In the genomic region with DNA sequence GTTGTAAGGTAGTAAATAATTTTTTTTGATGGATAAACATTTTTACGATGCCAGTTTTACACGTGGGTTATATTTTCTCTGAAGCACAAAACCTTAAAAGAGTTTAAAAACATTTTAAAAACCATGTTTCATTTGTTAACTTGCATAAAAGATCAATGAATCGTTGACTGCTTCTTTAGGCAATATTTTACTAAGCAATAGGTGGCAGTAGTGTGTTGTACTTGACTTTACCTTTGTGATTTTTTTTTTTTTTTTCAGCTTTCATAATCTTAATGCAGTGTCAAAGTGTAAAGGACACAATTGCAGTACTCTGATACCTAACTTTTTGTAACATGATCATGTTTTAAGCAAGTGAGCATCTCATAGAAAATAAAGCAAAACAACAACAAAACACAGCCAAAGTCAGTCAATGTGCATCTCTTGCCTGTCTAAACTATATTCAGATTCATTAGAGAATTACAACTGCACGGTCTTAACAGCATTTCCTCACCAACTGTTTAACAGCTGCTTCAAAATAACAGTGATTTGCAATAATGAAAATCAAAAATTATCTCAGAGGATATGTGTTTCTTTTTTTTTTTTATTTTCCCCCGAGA, we compare ENCODE assay signal across 8 cellular contexts. TPM values are rescaled to one million over a fixed set of nuclear protein-coding genes. Genes with fewer than 3 reads are reported as not detected.
DNase-seq lines count a peak whose midpoint lies in the region; ATAC-seq and TF ChIP-seq lines count a peak whose summit lies in the region.

No MANE protein-coding gene starts in this region.

- H3K4me3 ChIP-seq in neural cell (ENCODE audit: low read length) = no peak overlapping the region

- no peak overlapping the region for H3K4me3 Mint-ChIP-seq in chondrocyte (ENCODE audit: unreplicated experiment)

- H3K36me3 Mint-ChIP-seq in chondrocyte (ENCODE audit: low read depth) = peaks cover 4% of the 10 kb centered on the region

- DNase-seq in CD1c-positive myeloid dendritic cell (ENCODE audit: extremely low spot score) (peak; percentile 10), GM20000 (ENCODE audit: low spot score) (peak; percentile 25), NCI-H2227 (lab: John Stamatoyannopoulos, UW; ENCODE audit: unreplicated experiment) (peak; percentile 41), chondrocyte (ENCODE audit: low spot score) (no peak)
- DNase-seq in activated CD4-positive, CD25-positive, alpha-beta regulatory T cell treated with anti-CD3 and anti-CD28 coated beads, Interleukin-2, amount 50 U/mL, for 72 hours = no peak

- no peak overlapping the region for H3K27ac Mint-ChIP-seq in chondrocyte (ENCODE audit: unreplicated experiment)

- H2AFZ ChIP-seq in neural cell (ENCODE audit: low read depth, low read length) = no peak overlapping the region

- no peaks in the 10 kb centered on the region for H3K9me2 ChIP-seq in neural cell (ENCODE audit: insufficient read depth, low read length)

- H3K27me3 Mint-ChIP-seq in chondrocyte (ENCODE audit: low read depth) = no peaks in the 10 kb centered on the region

- H3K36me3 ChIP-seq in neural cell (ENCODE audit: insufficient read depth, low read length) = no peaks in the 10 kb centered on the region

- H3F3A ChIP-seq in neural cell (ENCODE audit: insufficient read depth, low read length, poor library complexity, severe bottlenecking) = no peaks in the 10 kb centered on the region

- no peaks in the 10 kb centered on the region for H4K20me1 ChIP-seq in neural cell (ENCODE audit: insufficient read depth)

- H3K4me1 Mint-ChIP-seq in chondrocyte (ENCODE audit: low read depth) = no peaks in the 10 kb centered on the region

- TF ChIP-seq CTCF in GM20000 (IDR thresholded peaks at IDR 0.05; ENCODE audit: extremely low read depth, missing control alignments) = peak; percentile 9
- TF ChIP-seq CTCF in chondrocyte (IDR thresholded peaks at IDR 0.05) = peak; percentile 89
- peak; percentile 81 for TF ChIP-seq CTCF in neural cell (IDR thresholded peaks at IDR 0.05; ENCODE audit: poor library complexity, severe bottlenecking)

- H3K4me2 ChIP-seq in neural cell (ENCODE audit: low read length) = no peak overlapping the region

- H3K9me3 ChIP-seq in neural cell (ENCODE audit: low read length) = peaks cover 5% of the 10 kb centered on the region

- no peak overlapping the region for H3K27ac ChIP-seq in neural cell (ENCODE audit: low read length)

- no peak overlapping the region for H3K9ac ChIP-seq in neural cell (ENCODE audit: low read length)

- no peaks in the 10 kb centered on the region for H3K79me2 ChIP-seq in neural cell (replicated peaks; ENCODE audit: insufficient read depth, low read length)

- H3K9me3 Mint-ChIP-seq in chondrocyte (ENCODE audit: low read depth) = peaks cover 14% of the 10 kb centered on the region

- H3K27me3 ChIP-seq in neural cell (ENCODE audit: insufficient read depth, low read depth, low read length) = no peaks in the 10 kb centered on the region

- peak; percentile 86 for TF ChIP-seq RAD21 in neural cell (conservative IDR thresholded peaks at IDR 0.05)

- no peak for TF ChIP-seq EP300 in neural cell (conservative IDR thresholded peaks at IDR 0.05; ENCODE audit: poor library complexity, severe bottlenecking)

- no peak for ATAC-seq in GM21576 (IDR thresholded peaks at IDR 0.05; ENCODE audit: unreplicated experiment)
- ATAC-seq in GM18861 (IDR thresholded peaks at IDR 0.05; ENCODE audit: unreplicated experiment) = no peak

TF ChIP-seq in neural cell, 6 proteins besides CTCF, POLR2A, EP300 and RAD21:
- TF ChIP-seq TAF1 (IDR thresholded peaks at IDR 0.05; ENCODE audit: low read depth) (no peak), SMC3 (conservative IDR thresholded peaks at IDR 0.05; ENCODE audit: poor library complexity) (peak; percentile 85)

RNA-seq across cellular contexts. Expression of a gene that starts 27.7 kb away (rescaled TPM):
- total RNA-seq in chondrocyte = 14.6 to 20.0 TPM (median 17.6 TPM) in 3 replicates
- polyA plus RNA-seq in neural cell = 45.1 and 47.3 TPM in 2 replicates
- 55.8 and 59.7 TPM in 2 replicates for polyA minus RNA-seq in neural cell

RNA-seq across cellular contexts. Expression of a gene that starts 27.8 kb away (rescaled TPM):
- not detected in 3 replicates for total RNA-seq in chondrocyte
- polyA plus RNA-seq in neural cell = 3.5 and 5.0 TPM in 2 replicates
- 19.7 and 21.5 TPM in 2 replicates for polyA minus RNA-seq in neural cell

Comparison
In these comparisons a context has a peak if more than half of its experiments do, and no peak if none do; other contexts are left out.
1. DNase-seq: peak in CD1c-positive myeloid dendritic cell (single experiment), GM20000 (single experiment) and NCI-H2227 (single experiment); none in chondrocyte (single experiment) and activated CD4-positive, CD25-positive, alpha-beta regulatory T cell treated with anti-CD3 and anti-CD28 coated beads, Interleukin-2, amount 50 U/mL, for 72 hours (single experiment).
2. CTCF ChIP-seq: peak in every context shown above with its lines; median percentile 89 in chondrocyte; 81 in neural cell; 9 in GM20000.